Comparison of ENCODE assay signal across 12 cellular contexts in the genomic region with DNA sequence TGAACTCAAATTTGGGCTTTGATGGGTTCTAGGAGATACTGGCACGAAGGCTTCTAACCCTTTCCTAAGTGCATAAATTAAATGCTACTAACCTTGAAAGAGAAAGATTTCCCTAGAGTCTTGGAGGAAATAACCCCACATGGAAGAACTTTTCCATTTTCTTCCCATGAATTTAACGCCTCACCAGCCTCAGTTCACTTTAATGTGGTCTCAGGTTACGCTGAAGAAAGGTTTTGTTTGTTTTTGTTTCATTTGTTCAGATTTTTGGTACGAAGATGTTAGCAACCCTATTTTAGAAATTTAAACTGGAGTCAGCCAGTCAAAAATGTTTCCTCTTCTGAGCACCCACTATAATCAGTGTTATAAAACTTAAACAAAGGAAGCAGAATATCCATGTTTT.
"Had no signal": no experiment of that assay in that cellular context is flagged by ENCODE, and none has a peak within 500 bp of the region (broad histone marks: within the 10 kb centered on the region; RNA-seq: fewer than 3 reads in every experiment).

No MANE protein-coding gene starts in this region.

- DNase-seq: activated CD4-positive, alpha-beta T cell treated with anti-CD3 and anti-CD28 coated beads, Interleukin-2, amount 50 U/mL, for 1 hour; activated CD8-positive, alpha-beta memory T cell treated with anti-CD3 and anti-CD28 coated beads for 24 hours; anterior cingulate cortex; kidney glomerular epithelial cell; right cardiac atrium; stimulated activated CD4-positive, alpha-beta T cell treated with anti-CD3 and anti-CD28 coated beads, Interleukin-15, amount 100 ng/mL, for 24 hours; stimulated activated CD4-positive, alpha-beta T cell treated with anti-CD3 and anti-CD28 coated beads, Interleukin-4, amount 100 ng/mL, for 1 hour; stimulated activated naive CD4-positive, alpha-beta T cell treated with Interleukin-2 at 50 U/mL for 16 hours; T-cell; T-helper 9 cell; transverse colon had no signal

- ATAC-seq: activated CD4-positive, CD25-positive, alpha-beta regulatory T cell treated with anti-CD3 and anti-CD28 coated beads, Interleukin-2, amount 50 U/mL, for 24 hours; right cardiac atrium; T-cell had no signal
